9 cellular contexts compared by ENCODE assay signal in the genomic region with DNA sequence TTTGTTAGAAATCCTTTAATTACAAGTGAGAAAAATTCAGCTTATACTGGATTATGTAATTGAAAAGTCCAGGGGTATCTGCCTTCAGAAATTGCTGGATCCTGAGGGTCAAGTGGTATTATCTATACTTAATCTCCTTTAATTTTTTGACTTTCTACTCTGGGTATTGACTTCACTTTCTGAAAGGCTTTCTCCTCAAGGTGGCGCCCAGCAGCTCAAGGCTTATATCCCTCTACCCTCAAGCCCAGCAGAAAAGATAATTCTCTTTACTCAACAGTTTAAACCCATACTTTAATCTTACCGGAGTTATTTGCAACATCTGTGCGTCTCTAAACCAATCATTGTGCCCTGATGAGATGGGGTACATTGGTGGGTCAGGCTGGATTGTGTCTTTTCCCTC.
A peak's percentile ranks its signal among the peaks of the same experiment; 100 is the strongest.
DNase-seq lines count a peak whose midpoint lies in the region; ATAC-seq and TF ChIP-seq lines count a peak whose summit lies in the region.
"Had no signal": no experiment of that assay in that cellular context is flagged by ENCODE, and none has a peak within 500 bp of the region (broad histone marks: within the 10 kb centered on the region; RNA-seq: fewer than 3 reads in every experiment).

No MANE protein-coding gene starts in this region.

- intact Hi-C loops in adrenal gland (cut with DNase I) (loop anchor here in 1 of 2 donors (10.0 kb wide), 1 partner anchor 168 kb away; no protein-coding TSS in a partner anchor), esophagus squamous epithelium (cut with DNase I) (loop anchor here (10.0 kb wide), 1 partner anchor 132 kb away; a partner anchor contains a TSS)

- WGBS in adrenal gland, 4 donors: 43 to 57% (median 45%) methylated on average over 3 of the region's 3 CpGs
- WGBS in esophagus squamous epithelium, 2 donors: 44 to 54% methylated on average over 3 of the region's 3 CpGs

- no peak overlapping the region for H3K4me3 ChIP-seq in adrenal gland
- H3K4me3 ChIP-seq in esophagus squamous epithelium: no peak overlapping the region

- peak; percentile 46 for DNase-seq in DMS53 (lab: John Stamatoyannopoulos, UW)
- DNase-seq in DMS53 treated with DMSO at 0.1 percent for 48 hours (lab: John Stamatoyannopoulos, UW; ENCODE audit: unreplicated experiment): no peak
- DNase-seq in HT-29 (ENCODE audit: low spot score): peak; percentile 30
- peak in 4 of 7 donors; percentile 9 to 27 (median 21) for DNase-seq in adrenal gland
- peak; percentile 44 for DNase-seq in myocyte (ENCODE audit: low read depth)
- DNase-seq in amniotic stem cell (lab: John Stamatoyannopoulos, UW): no peak
- DNase-seq in esophagus squamous epithelium (lab: John Stamatoyannopoulos, UW): no peak
- DNase-seq: immature natural killer cell had no signal

- TF ChIP-seq CTCF in adrenal gland (IDR thresholded peaks at IDR 0.05) (peak in 3 of 6 experiments; percentile 6 to 21 (median 16)), esophagus squamous epithelium (IDR thresholded peaks at IDR 0.05) (peak in 1 of 6 experiments; percentile 21)

- ATAC-seq in HG03135 (IDR thresholded peaks at IDR 0.05; ENCODE audit: unreplicated experiment): no peak

- H3K36me3 ChIP-seq in adrenal gland (replicated peaks in 1 of 2) (no peaks in the 10 kb centered on the region), esophagus squamous epithelium (no peaks in the 10 kb centered on the region)

- H3K27me3 ChIP-seq in adrenal gland (no peaks in the 10 kb centered on the region), esophagus squamous epithelium (no peaks in the 10 kb centered on the region)

- H3K4me1 ChIP-seq in adrenal gland (replicated peaks in 1 of 2): no peaks in the 10 kb centered on the region
- H3K4me1 ChIP-seq in esophagus squamous epithelium: peaks cover 0 to 7% (median 0%) of the 10 kb centered on the region in 3 donors

- TF ChIP-seq POLR2A in adrenal gland (IDR thresholded peaks at IDR 0.05) (no peak), esophagus squamous epithelium (IDR thresholded peaks at IDR 0.05) (no peak)

- H3K27ac ChIP-seq in adrenal gland (no peak overlapping the region), esophagus squamous epithelium (no peak overlapping the region)

- H3K9me3 ChIP-seq in adrenal gland (replicated peaks in 1 of 3): no peaks in the 10 kb centered on the region
- H3K9me3 ChIP-seq in esophagus squamous epithelium: no peaks in the 10 kb centered on the region

Comparison
In these comparisons a context has a peak if more than half of its experiments do, and no peak if none do; other contexts are left out.
1. DNase-seq: peak in DMS53 (single experiment), HT-29 (single experiment), adrenal gland (4 of 7) and myocyte (single experiment); none in DMS53 treated with DMSO at 0.1 percent for 48 hours (single experiment), amniotic stem cell (single experiment) and esophagus squamous epithelium (single experiment).